8 cellular contexts compared by ENCODE assay signal in the genomic region with DNA sequence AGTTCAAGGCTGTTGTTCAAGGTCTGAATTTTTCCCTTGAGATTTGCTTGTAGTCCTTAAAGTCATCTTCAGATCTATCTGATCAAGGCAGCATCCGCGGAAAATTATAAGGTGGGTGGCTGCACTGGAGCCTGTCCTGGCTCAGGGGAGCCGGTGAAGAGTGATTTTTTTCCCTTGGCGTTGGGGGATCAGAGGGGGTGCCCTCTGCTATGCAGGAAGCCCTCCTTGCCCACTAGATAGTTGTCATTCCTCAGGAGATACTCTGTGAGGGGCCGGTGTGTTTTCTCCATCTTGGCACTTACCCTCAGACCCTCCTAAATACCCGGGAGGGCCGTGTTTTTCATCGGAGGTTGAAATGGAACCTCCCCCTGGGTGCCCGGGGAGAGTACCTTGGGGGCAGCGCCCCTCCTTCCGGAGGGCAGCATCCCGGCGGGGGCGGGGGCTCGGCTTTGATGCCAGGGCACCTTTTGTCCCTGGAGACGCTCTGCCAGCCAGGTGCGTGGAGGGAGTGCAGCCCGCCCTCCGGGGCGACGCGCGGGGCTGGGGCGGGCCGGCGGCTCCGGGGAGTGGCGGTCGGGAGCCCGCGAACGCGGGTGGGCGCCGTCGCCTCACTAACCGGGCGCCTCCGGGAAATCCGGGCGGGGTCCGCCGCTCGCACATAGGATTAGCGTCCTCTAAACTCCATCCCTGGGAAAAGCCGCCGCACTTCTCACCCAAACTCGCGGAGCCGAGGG. TPM values are rescaled to one million over a fixed set of nuclear protein-coding genes. Genes with fewer than 3 reads are reported as not detected.
A peak's percentile ranks its signal among the peaks of the same experiment; 100 is the strongest.
DNase-seq lines count a peak whose midpoint lies in the region; ATAC-seq and TF ChIP-seq lines count a peak whose summit lies in the region.
"Not testable (repeated sequence)": the region's sequence is repeated elsewhere in the genome, so short reads cannot be mapped to it uniquely, and the experiment has no call there.

No MANE protein-coding gene starts in this region.

- peak overlapping the region; percentile 84 to 91 for H3K27ac Mint-ChIP-seq in effector memory CD8-positive, alpha-beta T cell

- peak overlapping the region; percentile 79 to 81 for H3K4me3 Mint-ChIP-seq in effector memory CD8-positive, alpha-beta T cell

- peaks cover 15% of the 10 kb centered on the region for H3K36me3 ChIP-seq in lower lobe of right lung

- peaks cover 20% of the 10 kb centered on the region for H3K36me3 Mint-ChIP-seq in effector memory CD8-positive, alpha-beta T cell (ENCODE audit: insufficient read depth)

- DNase-seq in AG08395 (ENCODE audit: low spot score) = peak; percentile 3
- peak; percentile 64 for DNase-seq in NCI-H82 (lab: John Stamatoyannopoulos, UW)
- peak; percentile 11 for DNase-seq in activated T-cell treated with anti-CD3 and anti-CD28 coated beads for 4 hours
- peak; percentile 28 to 40 (median 37) for DNase-seq in effector memory CD8-positive, alpha-beta T cell
- not testable (repeated sequence) for DNase-seq in lower lobe of right lung
- DNase-seq in stimulated activated CD4-positive, alpha-beta T cell treated with anti-CD3 and anti-CD28 coated beads, Interleukin-1b, Interleukin-23, amount 100 ng/mL, for 4 hours (ENCODE audit: low read depth in 2 of 2) = peak; percentile 15 to 31

- ATAC-seq in GM19025 (IDR thresholded peaks at IDR 0.05; ENCODE audit: low read depth, unreplicated experiment) = peak; percentile 12
- peak; percentile 14 for ATAC-seq in HG02981 (IDR thresholded peaks at IDR 0.05; ENCODE audit: unreplicated experiment)
- ATAC-seq in effector memory CD8-positive, alpha-beta T cell (replicated peaks) = peak; percentile 50
- peak; percentile 33 to 36 for ATAC-seq in lower lobe of right lung

- intact Hi-C loops in lower lobe of right lung (cut with DNase I) = not testable (repeated sequence)

- H3K9me3 ChIP-seq in lower lobe of right lung = not testable (repeated sequence)

- H3K9me3 Mint-ChIP-seq in effector memory CD8-positive, alpha-beta T cell = not testable (repeated sequence)

- peaks cover 15 to 27% of the 10 kb centered on the region in 2 donors for H3K4me1 Mint-ChIP-seq in effector memory CD8-positive, alpha-beta T cell (ENCODE audit: low read depth in 2 of 2)

- not testable (repeated sequence) for H3K27me3 Mint-ChIP-seq in effector memory CD8-positive, alpha-beta T cell

- TF ChIP-seq CTCF in lower lobe of right lung (IDR thresholded peaks at IDR 0.05) = not testable (repeated sequence)

- peak overlapping the region; percentile 94 for H3K27ac ChIP-seq in lower lobe of right lung

- peaks cover 21% of the 10 kb centered on the region for H3K4me1 ChIP-seq in lower lobe of right lung

- H3K27me3 ChIP-seq in lower lobe of right lung (ENCODE audit: low read depth) = not testable (repeated sequence)

- H3K4me3 ChIP-seq in lower lobe of right lung = peak overlapping the region; percentile 68

RNA-seq across cellular contexts. Expression of gene METTL2B, which starts 53.7 kb away (rescaled TPM):
- 19.1 TPM for total RNA-seq in lower lobe of right lung
